Comparison of ENCODE assay signal across 1 cellular context in the genomic region with DNA sequence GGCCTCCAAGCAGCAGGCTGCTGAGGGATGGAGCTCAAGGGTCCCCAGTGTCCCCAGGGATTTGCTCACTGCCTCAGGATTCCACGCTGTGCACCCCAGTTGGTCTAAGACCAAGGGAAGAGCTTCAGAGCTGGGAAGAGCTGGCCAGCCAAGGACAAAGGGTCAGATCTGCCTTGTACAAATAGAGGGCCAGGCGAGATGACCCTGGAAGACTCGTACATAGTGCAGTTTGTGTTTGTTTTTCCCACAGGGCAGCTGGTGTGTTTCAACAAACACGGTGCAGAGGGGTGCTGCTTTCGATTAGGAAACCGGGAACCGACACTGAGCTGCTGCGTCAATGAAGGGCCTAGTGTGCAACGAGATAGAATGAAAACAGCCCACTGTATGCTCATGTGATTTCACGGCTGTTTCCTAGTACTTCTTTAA.
TF ChIP-seq lines count a peak whose summit lies in the region.

No MANE protein-coding gene starts in this region.

TF ChIP-seq in HepG2, 621 proteins besides CTCF, POLR2A, EP300 and RAD21 (continued from another document and continues in another):
- TF ChIP-seq, protein P1, sequence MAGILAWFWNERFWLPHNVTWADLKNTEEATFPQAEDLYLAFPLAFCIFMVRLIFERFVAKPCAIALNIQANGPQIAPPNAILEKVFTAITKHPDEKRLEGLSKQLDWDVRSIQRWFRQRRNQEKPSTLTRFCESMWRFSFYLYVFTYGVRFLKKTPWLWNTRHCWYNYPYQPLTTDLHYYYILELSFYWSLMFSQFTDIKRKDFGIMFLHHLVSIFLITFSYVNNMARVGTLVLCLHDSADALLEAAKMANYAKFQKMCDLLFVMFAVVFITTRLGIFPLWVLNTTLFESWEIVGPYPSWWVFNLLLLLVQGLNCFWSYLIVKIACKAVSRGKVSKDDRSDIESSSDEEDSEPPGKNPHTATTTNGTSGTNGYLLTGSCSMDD (CRISPR knock-in tag; IDR thresholded peaks at IDR 0.05) = no peak
- TF ChIP-seq, protein P2, sequence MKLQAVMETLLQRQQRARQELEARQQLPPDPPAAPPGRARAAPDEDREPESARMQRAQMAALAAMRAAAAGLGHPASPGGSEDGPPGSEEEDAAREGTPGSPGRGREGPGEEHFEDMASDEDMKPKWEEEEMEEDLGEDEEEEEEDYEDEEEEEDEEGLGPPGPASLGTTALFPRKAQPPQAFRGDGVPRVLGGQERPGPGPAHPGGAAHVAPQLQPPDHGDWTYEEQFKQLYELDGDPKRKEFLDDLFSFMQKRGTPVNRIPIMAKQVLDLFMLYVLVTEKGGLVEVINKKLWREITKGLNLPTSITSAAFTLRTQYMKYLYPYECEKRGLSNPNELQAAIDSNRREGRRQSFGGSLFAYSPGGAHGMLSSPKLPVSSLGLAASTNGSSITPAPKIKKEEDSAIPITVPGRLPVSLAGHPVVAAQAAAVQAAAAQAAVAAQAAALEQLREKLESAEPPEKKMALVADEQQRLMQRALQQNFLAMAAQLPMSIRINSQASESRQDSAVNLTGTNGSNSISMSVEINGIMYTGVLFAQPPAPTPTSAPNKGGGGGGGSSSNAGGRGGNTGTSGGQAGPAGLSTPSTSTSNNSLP (IDR thresholded peaks at IDR 0.05; ENCODE audit: low read depth, low read length) = no peak; the same call in 1 of the 2 replicates
- TF ChIP-seq TOE1 (CRISPR knock-in tag; IDR thresholded peaks at IDR 0.05) (peak; percentile 68; the same call in 1 of the 2 replicates), ZNF180 (CRISPR knock-in tag; IDR thresholded peaks at IDR 0.05; ENCODE audit: borderline replicate concordance, low read depth) (no peak), FOXA3 (CRISPR knock-in tag; IDR thresholded peaks at IDR 0.05) (peak; percentile 96), ZNF746 (CRISPR knock-in tag; IDR thresholded peaks at IDR 0.05) (peak; percentile 72; the same call in 1 of the 2 replicates), ATRX (CRISPR knock-in tag; IDR thresholded peaks at IDR 0.05; ENCODE audit: borderline replicate concordance) (no peak), ZFP37 (CRISPR knock-in tag; IDR thresholded peaks at IDR 0.05; ENCODE audit: borderline replicate concordance) (no peak), GATAD2A (CRISPR knock-in tag; IDR thresholded peaks at IDR 0.05) (peak; percentile 98), CBX2 (IDR thresholded peaks at IDR 0.05; ENCODE audit: low read depth, low read length) (no peak), CBX2 (CRISPR knock-in tag; IDR thresholded peaks at IDR 0.05; ENCODE audit: low read depth) (no peak), ZNF547 (CRISPR knock-in tag; IDR thresholded peaks at IDR 0.05) (peak; percentile 45; the same call in 1 of the 2 replicates), ZNF747 (CRISPR knock-in tag; IDR thresholded peaks at IDR 0.05; ENCODE audit: borderline replicate concordance) (peak; percentile 93), NKX3-1 (CRISPR knock-in tag; IDR thresholded peaks at IDR 0.05) (peak; percentile 90; the same call in 1 of the 2 replicates), DR1 (CRISPR knock-in tag; IDR thresholded peaks at IDR 0.05) (no peak), ETV5 (CRISPR knock-in tag; IDR thresholded peaks at IDR 0.05; ENCODE audit: borderline replicate concordance) (peak; percentile 73; the same call in 1 of the 2 replicates), PRMT3 (CRISPR knock-in tag; IDR thresholded peaks at IDR 0.05; ENCODE audit: borderline replicate concordance, low read depth) (no peak), GATAD1 (CRISPR knock-in tag; IDR thresholded peaks at IDR 0.05) (peak; percentile 55), NCOA1 (CRISPR knock-in tag; IDR thresholded peaks at IDR 0.05) (peak; percentile 98), ELF1 (CRISPR knock-in tag; IDR thresholded peaks at IDR 0.05) (peak; percentile 58; the same call in 1 of the 2 replicates), ZNF776 (CRISPR knock-in tag; IDR thresholded peaks at IDR 0.05) (no peak), CAMTA2 (CRISPR knock-in tag; IDR thresholded peaks at IDR 0.05; ENCODE audit: borderline replicate concordance) (no peak), SAP130 (CRISPR knock-in tag; IDR thresholded peaks at IDR 0.05; ENCODE audit: low read depth) (peak; percentile 88), DMTF1 (CRISPR knock-in tag; IDR thresholded peaks at IDR 0.05) (no peak), RFXAP (CRISPR knock-in tag; IDR thresholded peaks at IDR 0.05; ENCODE audit: borderline replicate concordance) (peak; percentile 79; the same call in 1 of the 2 replicates), TMF1 (CRISPR knock-in tag; IDR thresholded peaks at IDR 0.05; ENCODE audit: low read depth) (no peak; the same call in 1 of the 2 replicates), ZNF766 (CRISPR knock-in tag; IDR thresholded peaks at IDR 0.05; ENCODE audit: borderline replicate concordance) (peak; percentile 46; the same call in 1 of the 2 replicates), KLF16 (CRISPR knock-in tag; IDR thresholded peaks at IDR 0.05) (peak in 1 of 2 experiments; percentile 56; a peak in 1 of 4 replicates), FOXJ3 (CRISPR knock-in tag; IDR thresholded peaks at IDR 0.05; ENCODE audit: borderline replicate concordance) (peak; percentile 97), LCORL (IDR thresholded peaks at IDR 0.05) (peak; percentile 15; the same call in 1 of the 2 replicates), LCORL (CRISPR knock-in tag; IDR thresholded peaks at IDR 0.05) (peak; percentile 95), NR2F1 (CRISPR knock-in tag; IDR thresholded peaks at IDR 0.05) (peak; percentile 84 to 90; a peak in 3 of 4 replicates), ZNF589 (CRISPR knock-in tag; conservative IDR thresholded peaks at IDR 0.05) (peak; percentile 63; the same call in 1 of the 2 replicates), TGIF2 (CRISPR knock-in tag; IDR thresholded peaks at IDR 0.05) (0 out of 2 replicates have a peak, but pooled peaks have one; percentile 66), KMT2A (CRISPR knock-in tag; IDR thresholded peaks at IDR 0.05) (peak; percentile 59; the same call in 1 of the 2 replicates), ZBTB7A (CRISPR knock-in tag; IDR thresholded peaks at IDR 0.05) (peak; percentile 40; the same call in 1 of the 2 replicates)
- TF ChIP-seq, protein P3, sequence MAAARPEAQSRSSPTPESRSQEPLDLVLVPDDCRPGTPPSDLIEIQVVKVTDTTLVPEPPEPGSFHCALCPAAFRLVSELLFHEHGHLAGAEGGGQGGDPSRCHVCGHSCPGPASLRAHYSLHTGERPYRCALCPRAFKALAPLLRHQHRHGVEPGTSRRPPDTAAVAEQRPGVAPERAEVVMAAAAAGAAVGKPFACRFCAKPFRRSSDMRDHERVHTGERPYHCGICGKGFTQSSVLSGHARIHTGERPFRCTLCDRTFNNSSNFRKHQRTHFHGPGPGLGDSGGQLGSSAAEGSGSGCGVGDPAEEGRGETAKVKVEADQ (CRISPR knock-in tag; IDR thresholded peaks at IDR 0.05; ENCODE audit: borderline replicate concordance) = no peak; the same call in 1 of the 2 replicates
- TF ChIP-seq, protein P4, sequence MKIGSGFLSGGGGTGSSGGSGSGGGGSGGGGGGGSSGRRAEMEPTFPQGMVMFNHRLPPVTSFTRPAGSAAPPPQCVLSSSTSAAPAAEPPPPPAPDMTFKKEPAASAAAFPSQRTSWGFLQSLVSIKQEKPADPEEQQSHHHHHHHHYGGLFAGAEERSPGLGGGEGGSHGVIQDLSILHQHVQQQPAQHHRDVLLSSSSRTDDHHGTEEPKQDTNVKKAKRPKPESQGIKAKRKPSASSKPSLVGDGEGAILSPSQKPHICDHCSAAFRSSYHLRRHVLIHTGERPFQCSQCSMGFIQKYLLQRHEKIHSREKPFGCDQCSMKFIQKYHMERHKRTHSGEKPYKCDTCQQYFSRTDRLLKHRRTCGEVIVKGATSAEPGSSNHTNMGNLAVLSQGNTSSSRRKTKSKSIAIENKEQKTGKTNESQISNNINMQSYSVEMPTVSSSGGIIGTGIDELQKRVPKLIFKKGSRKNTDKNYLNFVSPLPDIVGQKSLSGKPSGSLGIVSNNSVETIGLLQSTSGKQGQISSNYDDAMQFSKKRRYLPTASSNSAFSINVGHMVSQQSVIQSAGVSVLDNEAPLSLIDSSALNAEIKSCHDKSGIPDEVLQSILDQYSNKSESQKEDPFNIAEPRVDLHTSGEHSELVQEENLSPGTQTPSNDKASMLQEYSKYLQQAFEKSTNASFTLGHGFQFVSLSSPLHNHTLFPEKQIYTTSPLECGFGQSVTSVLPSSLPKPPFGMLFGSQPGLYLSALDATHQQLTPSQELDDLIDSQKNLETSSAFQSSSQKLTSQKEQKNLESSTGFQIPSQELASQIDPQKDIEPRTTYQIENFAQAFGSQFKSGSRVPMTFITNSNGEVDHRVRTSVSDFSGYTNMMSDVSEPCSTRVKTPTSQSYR (CRISPR knock-in tag; IDR thresholded peaks at IDR 0.05; ENCODE audit: borderline replicate concordance) = peak; percentile 76; the same call in 1 of the 2 replicates
- TF ChIP-seq, protein P5, sequence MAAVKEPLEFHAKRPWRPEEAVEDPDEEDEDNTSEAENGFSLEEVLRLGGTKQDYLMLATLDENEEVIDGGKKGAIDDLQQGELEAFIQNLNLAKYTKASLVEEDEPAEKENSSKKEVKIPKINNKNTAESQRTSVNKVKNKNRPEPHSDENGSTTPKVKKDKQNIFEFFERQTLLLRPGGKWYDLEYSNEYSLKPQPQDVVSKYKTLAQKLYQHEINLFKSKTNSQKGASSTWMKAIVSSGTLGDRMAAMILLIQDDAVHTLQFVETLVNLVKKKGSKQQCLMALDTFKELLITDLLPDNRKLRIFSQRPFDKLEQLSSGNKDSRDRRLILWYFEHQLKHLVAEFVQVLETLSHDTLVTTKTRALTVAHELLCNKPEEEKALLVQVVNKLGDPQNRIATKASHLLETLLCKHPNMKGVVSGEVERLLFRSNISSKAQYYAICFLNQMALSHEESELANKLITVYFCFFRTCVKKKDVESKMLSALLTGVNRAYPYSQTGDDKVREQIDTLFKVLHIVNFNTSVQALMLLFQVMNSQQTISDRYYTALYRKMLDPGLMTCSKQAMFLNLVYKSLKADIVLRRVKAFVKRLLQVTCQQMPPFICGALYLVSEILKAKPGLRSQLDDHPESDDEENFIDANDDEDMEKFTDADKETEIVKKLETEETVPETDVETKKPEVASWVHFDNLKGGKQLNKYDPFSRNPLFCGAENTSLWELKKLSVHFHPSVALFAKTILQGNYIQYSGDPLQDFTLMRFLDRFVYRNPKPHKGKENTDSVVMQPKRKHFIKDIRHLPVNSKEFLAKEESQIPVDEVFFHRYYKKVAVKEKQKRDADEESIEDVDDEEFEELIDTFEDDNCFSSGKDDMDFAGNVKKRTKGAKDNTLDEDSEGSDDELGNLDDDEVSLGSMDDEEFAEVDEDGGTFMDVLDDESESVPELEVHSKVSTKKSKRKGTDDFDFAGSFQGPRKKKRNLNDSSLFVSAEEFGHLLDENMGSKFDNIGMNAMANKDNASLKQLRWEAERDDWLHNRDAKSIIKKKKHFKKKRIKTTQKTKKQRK (IDR thresholded peaks at IDR 0.05; ENCODE audit: low read length) = no peak
- TF ChIP-seq, protein P6, sequence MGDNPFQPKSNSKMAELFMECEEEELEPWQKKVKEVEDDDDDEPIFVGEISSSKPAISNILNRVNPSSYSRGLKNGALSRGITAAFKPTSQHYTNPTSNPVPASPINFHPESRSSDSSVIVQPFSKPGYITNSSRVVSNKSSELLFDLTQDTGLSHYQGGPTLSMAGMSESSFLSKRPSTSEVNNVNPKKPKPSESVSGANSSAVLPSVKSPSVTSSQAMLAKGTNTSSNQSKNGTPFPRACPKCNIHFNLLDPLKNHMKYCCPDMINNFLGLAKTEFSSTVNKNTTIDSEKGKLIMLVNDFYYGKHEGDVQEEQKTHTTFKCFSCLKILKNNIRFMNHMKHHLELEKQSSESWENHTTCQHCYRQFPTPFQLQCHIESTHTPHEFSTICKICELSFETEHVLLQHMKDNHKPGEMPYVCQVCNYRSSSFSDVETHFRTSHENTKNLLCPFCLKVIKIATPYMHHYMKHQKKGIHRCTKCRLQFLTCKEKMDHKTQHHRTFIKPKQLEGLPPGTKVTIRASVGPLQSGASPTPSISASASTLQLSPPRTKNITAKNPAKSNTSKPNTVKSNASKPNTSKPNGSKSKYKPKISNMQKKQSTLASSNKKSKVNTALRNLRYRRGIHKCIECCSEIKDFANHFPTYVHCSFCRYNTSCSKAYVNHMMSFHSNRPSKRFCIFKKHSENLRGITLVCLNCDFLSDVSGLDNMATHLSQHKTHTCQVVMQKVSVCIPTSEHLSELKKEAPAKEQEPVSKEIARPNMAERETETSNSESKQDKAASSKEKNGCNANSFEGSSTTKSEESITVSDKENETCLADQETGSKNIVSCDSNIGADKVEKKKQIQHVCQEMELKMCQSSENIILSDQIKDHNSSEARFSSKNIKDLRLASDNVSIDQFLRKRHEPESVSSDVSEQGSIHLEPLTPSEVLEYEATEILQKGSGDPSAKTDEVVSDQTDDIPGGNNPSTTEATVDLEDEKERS (CRISPR knock-in tag; IDR thresholded peaks at IDR 0.05) = 0 out of 2 replicates have a peak, but pooled peaks have one; percentile 71
- TF ChIP-seq, protein P7, sequence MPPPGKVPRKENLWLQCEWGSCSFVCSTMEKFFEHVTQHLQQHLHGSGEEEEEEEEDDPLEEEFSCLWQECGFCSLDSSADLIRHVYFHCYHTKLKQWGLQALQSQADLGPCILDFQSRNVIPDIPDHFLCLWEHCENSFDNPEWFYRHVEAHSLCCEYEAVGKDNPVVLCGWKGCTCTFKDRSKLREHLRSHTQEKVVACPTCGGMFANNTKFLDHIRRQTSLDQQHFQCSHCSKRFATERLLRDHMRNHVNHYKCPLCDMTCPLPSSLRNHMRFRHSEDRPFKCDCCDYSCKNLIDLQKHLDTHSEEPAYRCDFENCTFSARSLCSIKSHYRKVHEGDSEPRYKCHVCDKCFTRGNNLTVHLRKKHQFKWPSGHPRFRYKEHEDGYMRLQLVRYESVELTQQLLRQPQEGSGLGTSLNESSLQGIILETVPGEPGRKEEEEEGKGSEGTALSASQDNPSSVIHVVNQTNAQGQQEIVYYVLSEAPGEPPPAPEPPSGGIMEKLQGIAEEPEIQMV (CRISPR knock-in tag; IDR thresholded peaks at IDR 0.05; ENCODE audit: low read depth) = peak; percentile 68
- TF ChIP-seq, protein P8, sequence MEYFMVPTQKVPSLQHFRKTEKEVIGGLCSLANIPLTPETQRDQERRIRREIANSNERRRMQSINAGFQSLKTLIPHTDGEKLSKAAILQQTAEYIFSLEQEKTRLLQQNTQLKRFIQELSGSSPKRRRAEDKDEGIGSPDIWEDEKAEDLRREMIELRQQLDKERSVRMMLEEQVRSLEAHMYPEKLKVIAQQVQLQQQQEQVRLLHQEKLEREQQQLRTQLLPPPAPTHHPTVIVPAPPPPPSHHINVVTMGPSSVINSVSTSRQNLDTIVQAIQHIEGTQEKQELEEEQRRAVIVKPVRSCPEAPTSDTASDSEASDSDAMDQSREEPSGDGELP (IDR thresholded peaks at IDR 0.05; ENCODE audit: borderline replicate concordance, low read depth) = peak; percentile 98
